1 cellular context compared by ENCODE assay signal in genomic region chr7:132218876-132219275, GRCh38.
TF ChIP-seq lines count a peak whose summit lies in the region.

No MANE protein-coding gene starts in this region.

TF ChIP-seq in HepG2, 621 proteins besides CTCF, POLR2A, EP300 and RAD21 (continued from another document and continues in another):
- TF ChIP-seq AKNA (CRISPR knock-in tag; IDR thresholded peaks at IDR 0.05; ENCODE audit: borderline replicate concordance) = no peak
- TF ChIP-seq ZNF782 (CRISPR knock-in tag; IDR thresholded peaks at IDR 0.05; ENCODE audit: borderline replicate concordance) = no peak
- TF ChIP-seq AGO1 (IDR thresholded peaks at IDR 0.05; ENCODE audit: low read depth, low read length, poor library complexity, severe bottlenecking) = no peak
- peak; percentile 86 for TF ChIP-seq HMG20A (CRISPR knock-in tag; IDR thresholded peaks at IDR 0.05; ENCODE audit: borderline replicate concordance)
- TF ChIP-seq CBX2 (IDR thresholded peaks at IDR 0.05; ENCODE audit: low read depth, low read length) = no peak
- TF ChIP-seq CBX2 (CRISPR knock-in tag; IDR thresholded peaks at IDR 0.05; ENCODE audit: low read depth) = no peak
- no peak for TF ChIP-seq ZNF83 (CRISPR knock-in tag; IDR thresholded peaks at IDR 0.05; ENCODE audit: borderline replicate concordance)
- TF ChIP-seq HNF4A (CRISPR knock-in tag; IDR thresholded peaks at IDR 0.05) = 0 out of 2 replicates have a peak, but pooled peaks have one; percentile 18
- TF ChIP-seq ZNF724P (CRISPR knock-in tag; IDR thresholded peaks at IDR 0.05; ENCODE audit: borderline replicate concordance) = no peak
- TF ChIP-seq NFRKB (IDR thresholded peaks at IDR 0.05) = no peak
- no peak for TF ChIP-seq U2AF1 (optimal IDR thresholded peaks at IDR 0.05; ENCODE audit: low read depth, low read length)
- no peak for TF ChIP-seq NRL (CRISPR knock-in tag; IDR thresholded peaks at IDR 0.05; ENCODE audit: borderline replicate concordance)
- no peak for TF ChIP-seq ELF4 (CRISPR knock-in tag; IDR thresholded peaks at IDR 0.05; ENCODE audit: borderline replicate concordance)
- TF ChIP-seq NFIC (IDR thresholded peaks at IDR 0.05; ENCODE audit: low read length) = 0 out of 2 replicates have a peak, but pooled peaks have one; percentile 59
- no peak for TF ChIP-seq ARNT (IDR thresholded peaks at IDR 0.05)
- no peak for TF ChIP-seq ZNF33A (CRISPR knock-in tag; IDR thresholded peaks at IDR 0.05; ENCODE audit: borderline replicate concordance)
- peak; percentile 33; the same call in 1 of the 2 replicates for TF ChIP-seq NR2F6 (IDR thresholded peaks at IDR 0.05)
- 0 out of 2 replicates have a peak, but pooled peaks have one; percentile 34 for TF ChIP-seq NR2F6 (CRISPR knock-in tag; IDR thresholded peaks at IDR 0.05)
- TF ChIP-seq TBX2 (CRISPR knock-in tag; IDR thresholded peaks at IDR 0.05; ENCODE audit: borderline replicate concordance) = no peak
- TF ChIP-seq HOXA9 (CRISPR knock-in tag; IDR thresholded peaks at IDR 0.05; ENCODE audit: borderline replicate concordance) = no peak
- TF ChIP-seq ZBTB39 (CRISPR knock-in tag; IDR thresholded peaks at IDR 0.05) = no peak
- TF ChIP-seq HNRNPK (IDR thresholded peaks at IDR 0.05; ENCODE audit: low read depth, low read length, poor library complexity, severe bottlenecking) = no peak
- TF ChIP-seq KAT8 (CRISPR knock-in tag; IDR thresholded peaks at IDR 0.05) = 0 out of 2 replicates have a peak, but pooled peaks have one; percentile 38
- no peak for TF ChIP-seq SPEN (CRISPR knock-in tag; IDR thresholded peaks at IDR 0.05; ENCODE audit: low read depth)
- no peak for TF ChIP-seq NCOA1 (CRISPR knock-in tag; IDR thresholded peaks at IDR 0.05)
- TF ChIP-seq THAP11 (CRISPR knock-in tag; IDR thresholded peaks at IDR 0.05) = peak; percentile 42
- no peak for TF ChIP-seq PLRG1 (conservative IDR thresholded peaks at IDR 0.05)
- TF ChIP-seq TFAP4 (IDR thresholded peaks at IDR 0.05; ENCODE audit: borderline replicate concordance, low read depth) = peak; percentile 50; the same call in 1 of the 2 replicates
- no peak for TF ChIP-seq BHLHE40 (IDR thresholded peaks at IDR 0.05; ENCODE audit: low read length)
- no peak for TF ChIP-seq TOE1 (CRISPR knock-in tag; IDR thresholded peaks at IDR 0.05)
- no peak for TF ChIP-seq MZF1 (CRISPR knock-in tag; IDR thresholded peaks at IDR 0.05; ENCODE audit: borderline replicate concordance)
- TF ChIP-seq HMGXB3 (CRISPR knock-in tag; IDR thresholded peaks at IDR 0.05; ENCODE audit: borderline replicate concordance) = no peak
- TF ChIP-seq ARNTL (CRISPR knock-in tag; IDR thresholded peaks at IDR 0.05) = no peak
- no peak for TF ChIP-seq ZFP91 (CRISPR knock-in tag; IDR thresholded peaks at IDR 0.05; ENCODE audit: borderline replicate concordance)
- TF ChIP-seq FOXP1 (IDR thresholded peaks at IDR 0.05) = no peak
- TF ChIP-seq FOXP1 (CRISPR knock-in tag; IDR thresholded peaks at IDR 0.05) = peak; percentile 65; the same call in 1 of the 2 replicates
- TF ChIP-seq HMGA1 (CRISPR knock-in tag; conservative IDR thresholded peaks at IDR 0.05) = no peak
- no peak for TF ChIP-seq TIGD3 (CRISPR knock-in tag; IDR thresholded peaks at IDR 0.05; ENCODE audit: borderline replicate concordance)
- TF ChIP-seq GATAD2A (CRISPR knock-in tag; IDR thresholded peaks at IDR 0.05) = peak; percentile 82
- peak; percentile 56; the same call in 1 of the 2 replicates for TF ChIP-seq TARDBP (CRISPR knock-in tag; IDR thresholded peaks at IDR 0.05)
- TF ChIP-seq ETS1 (CRISPR knock-in tag; IDR thresholded peaks at IDR 0.05) = no peak
- no peak; the same call in 1 of the 2 replicates for TF ChIP-seq RXRA (CRISPR knock-in tag; IDR thresholded peaks at IDR 0.05)
- TF ChIP-seq ZFYVE20 (CRISPR knock-in tag; IDR thresholded peaks at IDR 0.05; ENCODE audit: borderline replicate concordance, low read depth) = no peak
- TF ChIP-seq BORCS8-MEF2B (CRISPR knock-in tag; IDR thresholded peaks at IDR 0.05) = no peak
- TF ChIP-seq FOSL2 (CRISPR knock-in tag; IDR thresholded peaks at IDR 0.05) = peak; percentile 42; the same call in 1 of the 2 replicates
- TF ChIP-seq ZNF124 (CRISPR knock-in tag; IDR thresholded peaks at IDR 0.05) = no peak
- TF ChIP-seq CREBL2 (CRISPR knock-in tag; IDR thresholded peaks at IDR 0.05; ENCODE audit: borderline replicate concordance) = no peak
- TF ChIP-seq MAFK (conservative IDR thresholded peaks at IDR 0.05 in 1 of 2, IDR thresholded peaks at IDR 0.05 in 1 of 2; ENCODE audit: low read length in 2 of 2) = no peak
- peak; percentile 53; the same call in 1 of the 2 replicates for TF ChIP-seq POGZ (CRISPR knock-in tag; IDR thresholded peaks at IDR 0.05)
- no peak for TF ChIP-seq ZNF138 (CRISPR knock-in tag; IDR thresholded peaks at IDR 0.05; ENCODE audit: low read depth)
- TF ChIP-seq ZNF292 (CRISPR knock-in tag; IDR thresholded peaks at IDR 0.05; ENCODE audit: borderline replicate concordance, low read depth) = no peak
- TF ChIP-seq ZNF180 (CRISPR knock-in tag; IDR thresholded peaks at IDR 0.05; ENCODE audit: borderline replicate concordance, low read depth) = no peak
- TF ChIP-seq TEAD3 (CRISPR knock-in tag; optimal IDR thresholded peaks at IDR 0.05; ENCODE audit: borderline replicate concordance) = peak; percentile 97
- no peak for TF ChIP-seq POLR2AphosphoS2 (IDR thresholded peaks at IDR 0.05; ENCODE audit: low read depth, low read length)
